ENCODE assay signal across 8 cellular contexts in genomic region chr2:61065706-61066688, GRCh38. TPM values are rescaled to one million over a fixed set of nuclear protein-coding genes. Genes with fewer than 3 reads are reported as not detected.
DNase-seq lines count a peak whose midpoint lies in the region; ATAC-seq, FAIRE-seq and TF ChIP-seq lines count a peak whose summit lies in the region.

Gene SANBR (plus strand): TSS chr2:61065871. CDS start chr2:61070351, 4,480 bp downstream.

- H3K27me3 Mint-ChIP-seq in T-cell: no peaks in the 10 kb centered on the region
- no peaks in the 10 kb centered on the region for H3K27me3 Mint-ChIP-seq in progenitor cell of endocrine pancreas

- peaks cover 6 to 21% (median 11%) of the 10 kb centered on the region in 4 donors for H3K4me1 ChIP-seq in upper lobe of left lung

- ATAC-seq in HG02678 (IDR thresholded peaks at IDR 0.05; ENCODE audit: unreplicated experiment): peak; percentile 98
- ATAC-seq in T-cell (replicated peaks in 1 of 4): peak; percentile 98 to 99 (median 98)
- peak; percentile 99 for ATAC-seq in left ventricle myocardium superior
- ATAC-seq in upper lobe of left lung (ENCODE audit: low FRiP score in 2 of 2): peak; percentile 97 to 99

- no peaks in the 10 kb centered on the region for H3K9me3 Mint-ChIP-seq in T-cell
- H3K9me3 Mint-ChIP-seq in progenitor cell of endocrine pancreas (ENCODE audit: low read depth): no peaks in the 10 kb centered on the region

- H3K36me3 ChIP-seq in upper lobe of left lung: peaks cover 0 to 4% (median 3%) of the 10 kb centered on the region in 4 donors

- H3K4me1 Mint-ChIP-seq in T-cell: peaks cover 8 to 13% (median 10%) of the 10 kb centered on the region in 3 donors
- H3K4me1 Mint-ChIP-seq in progenitor cell of endocrine pancreas (ENCODE audit: low read depth): peaks cover 12% of the 10 kb centered on the region

- peak within 1 kb of the TSS; percentile 88 to 98 (median 94) for H3K4me3 ChIP-seq in upper lobe of left lung

- POLR2A ChIA-PET in T-cell (lab: Charles Lee): no interaction called here

- TF ChIP-seq POLR2A in GM12892 (IDR thresholded peaks at IDR 0.05; ENCODE audit: low read depth, low read length) (no peak; the same call in 1 of the 2 replicates), upper lobe of left lung (IDR thresholded peaks at IDR 0.05) (peak in 3 of 4 donors; percentile 31 to 85 (median 49))

- 0 to 1% methylated on average over 23 to 57 of the region's 111 CpGs for WGBS in upper lobe of left lung, 2 donors

- H3K27ac Mint-ChIP-seq in T-cell: peak within 1 kb of the TSS; percentile 77 to 80
- H3K27ac Mint-ChIP-seq in progenitor cell of endocrine pancreas: peak within 1 kb of the TSS; percentile 99

- H3K27me3 ChIP-seq in upper lobe of left lung: no peaks in the 10 kb centered on the region

- CTCF ChIA-PET in T-cell (lab: Charles Lee): interaction anchor here in 1 of 2 donors (0.6 to 1.1 kb wide), 2 partner anchors 356 to 499 kb away, joined by 3 to 4 read pairs; no protein-coding TSS in a partner anchor

- H3K4me3 Mint-ChIP-seq in T-cell (peak within 1 kb of the TSS; percentile 78 to 97 (median 91)), progenitor cell of endocrine pancreas (ENCODE audit: low read depth) (peak within 1 kb of the TSS; percentile 98)

- peak within 1 kb of the TSS; percentile 70 to 92 (median 82) for H3K27ac ChIP-seq in upper lobe of left lung

- TF ChIP-seq CTCF in progenitor cell of endocrine pancreas (IDR thresholded peaks at IDR 0.05; ENCODE audit: unreplicated experiment) (no peak), upper lobe of left lung (IDR thresholded peaks at IDR 0.05) (peak in 1 of 6 experiments; percentile 36)

- peak; percentile 77 for DNase-seq in GM12892 (ENCODE audit: insufficient read length)
- DNase-seq in NCI-H128 (lab: John Stamatoyannopoulos, UW; ENCODE audit: unreplicated experiment): peak; percentile 79
- peak; percentile 64 to 86 (median 78) for DNase-seq in T-cell
- DNase-seq in amniotic epithelial cell (ENCODE audit: low read depth): peak; percentile 61
- peak; percentile 93 for DNase-seq in left ventricle myocardium superior
- DNase-seq in progenitor cell of endocrine pancreas (ENCODE audit: low spot score, unreplicated experiment): peak; percentile 84
- peak; percentile 95 to 98 for DNase-seq in upper lobe of left lung

- FAIRE-seq in GM12892 (lab: Jason Lieb, UNC): peak; percentile 94

- no peak for TF ChIP-seq EP300 in upper lobe of left lung (IDR thresholded peaks at IDR 0.05)

- H3K9me3 ChIP-seq in upper lobe of left lung: no peaks in the 10 kb centered on the region

- no peaks in the 10 kb centered on the region for H3K36me3 Mint-ChIP-seq in T-cell
- H3K36me3 Mint-ChIP-seq in progenitor cell of endocrine pancreas (ENCODE audit: insufficient read depth): peaks cover 4% of the 10 kb centered on the region

- intact Hi-C loops in left ventricle myocardium superior (cut with micrococcal nuclease): no loop called here

RNA-seq across cellular contexts. Expression of gene SANBR, which starts in this region (rescaled TPM):
- 7.6 TPM for polyA plus RNA-seq in GM12892 (2012; ENCODE audit: missing spikeins)
- total RNA-seq in T-cell (1 to 10 TPM; 2.8 to 6.2 (median 3.9) TPM), left ventricle myocardium superior (6.4 TPM), progenitor cell of endocrine pancreas (45.2 and 47.9 TPM in 2 replicates), upper lobe of left lung (10 to 100 TPM in 3 of 6 donors, 1 to 10 TPM in 3; 7.3 to 40.3 (median 9.0) TPM)

Comparison
In these comparisons a context has a peak if more than half of its experiments do, and no peak if none do; other contexts are left out.
1. Peak in every context shown above with its lines: DNase-seq, ATAC-seq, H3K4me3 ChIP-seq and H3K27ac ChIP-seq.